ENCODE assay signal across 23 cellular contexts in genomic region chr7:15309891-15310290, GRCh38.
DNase-seq lines count a peak whose midpoint lies in the region; ATAC-seq, FAIRE-seq and TF ChIP-seq lines count a peak whose summit lies in the region.
"Had no signal": no experiment of that assay in that cellular context is flagged by ENCODE, and none has a peak within 500 bp of the region (broad histone marks: within the 10 kb centered on the region; RNA-seq: fewer than 3 reads in every experiment).

No MANE protein-coding gene starts in this region.

- TF ChIP-seq CTCF in AG10803 (conservative IDR thresholded peaks at IDR 0.05; ENCODE audit: low read length) (no peak), HFFc6 (IDR thresholded peaks at IDR 0.05) (no peak), foreskin keratinocyte (conservative IDR thresholded peaks at IDR 0.05) (no peak), kidney (IDR thresholded peaks at IDR 0.05; ENCODE audit: borderline replicate concordance, extremely low read depth, insufficient read depth) (no peak), stomach (IDR thresholded peaks at IDR 0.05) (no peak), gastroesophageal sphincter (IDR thresholded peaks at IDR 0.05) (no peak)

- H3K4me1 Mint-ChIP-seq in HFFc6 (ENCODE audit: low read depth), result no peaks in the 10 kb centered on the region
- H3K4me1 Mint-ChIP-seq: CD14-positive monocyte, naive B cell had no signal

- no peaks in the 10 kb centered on the region for H3K36me3 Mint-ChIP-seq in HFFc6 (ENCODE audit: low read depth)
- H3K36me3 Mint-ChIP-seq: activated naive CD4-positive, alpha-beta T cell treated with anti-CD3 and anti-CD28 coated beads, Interleukin-2, amount 50 U/mL, for 72 hours; CD14-positive monocyte; naive B cell had no signal

- H3K9me3 ChIP-seq in kidney (ENCODE audit: control insufficient read depth in 1 of 2, low read length in 2 of 2), result no peaks in the 10 kb centered on the region
- H3K9me3 ChIP-seq in stomach, result no peaks in the 10 kb centered on the region
- H3K9me3 ChIP-seq in gastroesophageal sphincter, result no peaks in the 10 kb centered on the region
- H3K9me3 ChIP-seq: right lobe of liver, thoracic aorta had no signal

- no peak for TF ChIP-seq EP300 in stomach (IDR thresholded peaks at IDR 0.05)
- no peak for TF ChIP-seq EP300 in gastroesophageal sphincter (IDR thresholded peaks at IDR 0.05)

- intact Hi-C loops in kidney (cut with DNase I), result loop anchor here (10.0 kb wide), 1 partner anchor 765 kb away; no protein-coding TSS in a partner anchor
- intact Hi-C loops in stomach (cut with DNase I; ENCODE audit: low total_unique reads), result no loop called here

- ATAC-seq in foreskin keratinocyte (peak; percentile 43), gastroesophageal sphincter (no peak)
- ATAC-seq: activated naive CD4-positive, alpha-beta T cell treated with anti-CD3 and anti-CD28 coated beads, Interleukin-2, amount 50 U/mL, for 72 hours; GM12878; right lobe of liver had no signal

- 37 to 64% (median 51%) methylated on average over 1 of the region's 1 CpG for WGBS in stomach, 5 donors
- 27 to 71% methylated on average over 1 of the region's 1 CpG for WGBS in gastroesophageal sphincter (ENCODE audit: low coverage in 1 of 2), 2 donors

- TF ChIP-seq POLR2A in stomach (IDR thresholded peaks at IDR 0.05) (no peak), gastroesophageal sphincter (IDR thresholded peaks at IDR 0.05) (no peak)

- H3K9me3 Mint-ChIP-seq in HFFc6, result no peaks in the 10 kb centered on the region

- DNase-seq in AG10803 (ENCODE audit: low read depth), result peak; percentile 53
- DNase-seq in HFFc6, result peak; percentile 8
- DNase-seq in astrocyte of the hippocampus (ENCODE audit: low read depth, low spot score), result peak; percentile 11
- peak in 1 of 2 donors; percentile 22 for DNase-seq in foreskin keratinocyte
- DNase-seq in kidney, result no peak
- no peak for DNase-seq in stomach
- no peak for DNase-seq in HK-2 (ENCODE audit: unreplicated experiment)
- DNase-seq: activated CD4-positive, alpha-beta T cell treated with anti-CD3 and anti-CD28 coated beads for 1 hour; activated CD8-positive, alpha-beta memory T cell treated with anti-CD3 and anti-CD28 coated beads for 24 hours; activated T-cell treated with anti-CD3 and anti-CD28 coated beads, Interleukin-2, amount 50 U/mL, for 48 hours; GOT3; MM.1S; naive B cell; NCI-H1694; NCI-H2227 treated with DMSO at 0.1 percent for 48 hours; right lobe of liver had no signal

- H3K27ac Mint-ChIP-seq in HFFc6, result no peak overlapping the region
- H3K27ac Mint-ChIP-seq: activated naive CD4-positive, alpha-beta T cell treated with anti-CD3 and anti-CD28 coated beads, Interleukin-2, amount 50 U/mL, for 72 hours; CD14-positive monocyte; naive B cell had no signal

- no peak overlapping the region for H3K4me3 Mint-ChIP-seq in HFFc6
- H3K4me3 Mint-ChIP-seq: CD14-positive monocyte, naive B cell had no signal

- no peak overlapping the region for H3K9ac ChIP-seq in kidney (ENCODE audit: low read length in 2 of 2)

- H3K27me3 ChIP-seq in foreskin keratinocyte (no peaks in the 10 kb centered on the region), stomach (no peaks in the 10 kb centered on the region), gastroesophageal sphincter (no peaks in the 10 kb centered on the region)
- H3K27me3 ChIP-seq: right lobe of liver had no signal

- no peak overlapping the region for H3K27ac ChIP-seq in foreskin keratinocyte
- no peak overlapping the region for H3K27ac ChIP-seq in kidney (ENCODE audit: low read depth in 2 of 2, low read length in 2 of 2)
- no peak overlapping the region for H3K27ac ChIP-seq in stomach
- H3K27ac ChIP-seq in gastroesophageal sphincter, result no peak overlapping the region
- H3K27ac ChIP-seq: right lobe of liver, thoracic aorta had no signal

- FAIRE-seq in kidney (lab: Jason Lieb, UNC), result no peak
- FAIRE-seq: colon, GM12878, TTC549 had no signal

- H3K36me3 ChIP-seq in kidney (ENCODE audit: control insufficient read depth in 1 of 2, insufficient read depth in 2 of 2, low read length in 2 of 2), result no peaks in the 10 kb centered on the region
- no peaks in the 10 kb centered on the region for H3K36me3 ChIP-seq in stomach
- H3K36me3 ChIP-seq in gastroesophageal sphincter, result no peaks in the 10 kb centered on the region
- H3K36me3 ChIP-seq: right lobe of liver, thoracic aorta had no signal

- H3K27me3 Mint-ChIP-seq in HFFc6 (ENCODE audit: insufficient read depth), result no peaks in the 10 kb centered on the region
- H3K27me3 Mint-ChIP-seq: naive B cell had no signal

- H3K4me3 ChIP-seq in AG10803 (ENCODE audit: low read length) (no peak overlapping the region), kidney (ENCODE audit: low read length in 2 of 2) (no peak overlapping the region), stomach (no peak overlapping the region), gastroesophageal sphincter (no peak overlapping the region)
- H3K4me3 ChIP-seq: GM12878, right lobe of liver, thoracic aorta had no signal

- H3K4me1 ChIP-seq in foreskin keratinocyte (no peaks in the 10 kb centered on the region), kidney (ENCODE audit: control insufficient read depth in 1 of 2, insufficient read depth in 1 of 2, low read depth in 1 of 2, low read length in 2 of 2) (no peaks in the 10 kb centered on the region), stomach (no peaks in the 10 kb centered on the region), gastroesophageal sphincter (no peaks in the 10 kb centered on the region)

Comparison
In these comparisons a context has a peak if more than half of its experiments do, and no peak if none do; other contexts are left out.
1. DNase-seq: peak in AG10803 (single experiment), HFFc6 (single experiment) and astrocyte of the hippocampus (single experiment); none in kidney (single experiment), stomach (single experiment) and HK-2 (single experiment).